ENCODE assay signal across 21 cellular contexts in genomic region chr15:79455361-79455760, GRCh38.
"Had no signal": no experiment of that assay in that cellular context is flagged by ENCODE, and none has a peak within 500 bp of the region (broad histone marks: within the 10 kb centered on the region; RNA-seq: fewer than 3 reads in every experiment).

No MANE protein-coding gene starts in this region.

- H3K27ac ChIP-seq: brain microvascular endothelial cell, colonic mucosa, gastrocnemius medialis, heart left ventricle, neural progenitor cell, prostate gland, right atrium auricular region, skin epidermis had no signal

- H3K27me3 ChIP-seq: brain microvascular endothelial cell, colonic mucosa, neural progenitor cell, right atrium auricular region had no signal

- H3K36me3 ChIP-seq: brain microvascular endothelial cell, colonic mucosa, gastrocnemius medialis, heart left ventricle, neural progenitor cell, prostate gland, right atrium auricular region had no signal

- H3K4me1 ChIP-seq: colonic mucosa, gastrocnemius medialis, heart left ventricle, neural progenitor cell, prostate gland, right atrium auricular region had no signal

- H3K9me3 ChIP-seq: colonic mucosa, gastrocnemius medialis, heart left ventricle, prostate gland, right atrium auricular region had no signal

- H3K4me3 ChIP-seq: colonic mucosa, gastrocnemius medialis, heart left ventricle, neural progenitor cell, prostate gland, right atrium auricular region, skin epidermis had no signal

- DNase-seq: activated B cell treated with CpG ODN at 0.5 μM for 24 hours; activated CD4-positive, alpha-beta T cell treated with anti-CD3 and anti-CD28 coated beads for 48 hours; activated CD8-positive, alpha-beta T cell treated with anti-CD3 and anti-CD28 coated beads for 36 hours; activated naive CD4-positive, alpha-beta T cell; activated naive CD8-positive, alpha-beta T cell treated with anti-CD3 and anti-CD28 coated beads for 36 hours; activated T-cell treated with anti-CD3 and anti-CD28 coated beads, Interleukin-2, amount 50 U/mL, for 1 hour; anterior cingulate cortex; brain microvascular endothelial cell; colonic mucosa; gastrocnemius medialis; heart left ventricle; kidney glomerular epithelial cell; mesenchymal stem cell; naive thymus-derived CD4-positive, alpha-beta T cell; stimulated activated CD4-positive, alpha-beta T cell treated with anti-CD3 and anti-CD28 coated beads, Interleukin-2, amount 100 ng/mL, for 48 hours; stimulated activated naive CD8-positive, alpha-beta T cell treated with anti-CD3 and anti-CD28 coated beads, Interleukin-15, amount 100 ng/mL, for 72 hours had no signal

- ATAC-seq: activated CD8-positive, alpha-beta T cell treated with anti-CD3 and anti-CD28 coated beads for 36 hours; activated T-helper 17 cell treated with anti-CD3 and anti-CD28 coated beads, Interleukin-2, amount 50 U/mL, for 72 hours; gastrocnemius medialis; heart left ventricle; naive thymus-derived CD4-positive, alpha-beta T cell; stimulated activated naive CD8-positive, alpha-beta T cell treated with anti-CD3 and anti-CD28 coated beads, Interleukin-15, amount 100 ng/mL, for 72 hours had no signal
